ENCODE assay signal across 9 cellular contexts in genomic region chr16:20300312-20301097, GRCh38. TPM values are rescaled to one million over a fixed set of nuclear protein-coding genes. Genes with fewer than 3 reads are reported as not detected.
A peak's percentile ranks its signal among the peaks of the same experiment; 100 is the strongest.
DNase-seq lines count a peak whose midpoint lies in the region; ATAC-seq and TF ChIP-seq lines count a peak whose summit lies in the region.
"Had no signal": no experiment of that assay in that cellular context is flagged by ENCODE, and none has a peak within 500 bp of the region (broad histone marks: within the 10 kb centered on the region; RNA-seq: fewer than 3 reads in every experiment).

No MANE protein-coding gene starts in this region.

- H3K4me2 ChIP-seq in osteoblast (ENCODE audit: insufficient read depth, low read length): no peak overlapping the region

- H3K4me3 ChIP-seq in fibroblast of the aortic adventitia (ENCODE audit: low read depth, low read length) (no peak overlapping the region), osteoblast (ENCODE audit: insufficient read depth, low read length) (no peak overlapping the region)

- peak; percentile 56 for ATAC-seq in HG02763 (IDR thresholded peaks at IDR 0.05; ENCODE audit: unreplicated experiment)
- ATAC-seq in GM18502 (IDR thresholded peaks at IDR 0.05; ENCODE audit: poor library complexity, unreplicated experiment): no peak

- peak; percentile 40 to 62 for DNase-seq in NCI-H524 (lab: John Stamatoyannopoulos, UW)
- DNase-seq in NCI-H524 treated with DMSO at 0.1 percent for 48 hours (lab: John Stamatoyannopoulos, UW): no peak
- peak; percentile 73 for DNase-seq in NCI-H2227 treated with DMSO at 0.1 percent for 48 hours (lab: John Stamatoyannopoulos, UW)
- DNase-seq in activated CD4-positive, alpha-beta memory T cell treated with anti-CD3 and anti-CD28 coated beads for 36 hours: peak; percentile 52
- DNase-seq in fibroblast of the aortic adventitia (ENCODE audit: low read depth): peak; percentile 51
- peak; percentile 81 for DNase-seq in osteoblast (ENCODE audit: insufficient read length, low spot score, missing footprints)

- H3K4me1 ChIP-seq in osteoblast (ENCODE audit: insufficient read depth, low read length): no peaks in the 10 kb centered on the region

- intact Hi-C loops in activated CD4-positive, alpha-beta memory T cell treated with anti-CD3 and anti-CD28 coated beads for 36 hours (cut with micrococcal nuclease): loop anchor here (1.0 kb wide), 1 partner anchor 393 kb away; no protein-coding TSS in a partner anchor

- no peaks in the 10 kb centered on the region for H3K36me3 Mint-ChIP-seq in activated CD4-positive, alpha-beta memory T cell treated with anti-CD3 and anti-CD28 coated beads for 36 hours
- H3K36me3 Mint-ChIP-seq: CD4-positive, CD25-positive, alpha-beta regulatory T cell had no signal

- H3K9me3 Mint-ChIP-seq in activated CD4-positive, alpha-beta memory T cell treated with anti-CD3 and anti-CD28 coated beads for 36 hours: no peaks in the 10 kb centered on the region

- H3K27ac ChIP-seq in osteoblast (ENCODE audit: low read depth, low read length): no peak overlapping the region

- H3K27me3 ChIP-seq in osteoblast (ENCODE audit: insufficient read depth, low read length): no peaks in the 10 kb centered on the region

- H3K79me2 ChIP-seq in osteoblast (ENCODE audit: insufficient read depth, low read length): no peaks in the 10 kb centered on the region

- POLR2A ChIA-PET in activated CD4-positive, alpha-beta memory T cell treated with anti-CD3 and anti-CD28 coated beads for 36 hours (lab: Charles Lee): no interaction called here

- H3K4me3 Mint-ChIP-seq in activated CD4-positive, alpha-beta memory T cell treated with anti-CD3 and anti-CD28 coated beads for 36 hours: no peak overlapping the region
- H3K4me3 Mint-ChIP-seq: CD4-positive, CD25-positive, alpha-beta regulatory T cell had no signal

- peaks cover 4% of the 10 kb centered on the region for H3K27me3 Mint-ChIP-seq in activated CD4-positive, alpha-beta memory T cell treated with anti-CD3 and anti-CD28 coated beads for 36 hours

- H3K27ac Mint-ChIP-seq in activated CD4-positive, alpha-beta memory T cell treated with anti-CD3 and anti-CD28 coated beads for 36 hours: no peak overlapping the region
- H3K27ac Mint-ChIP-seq: CD4-positive, CD25-positive, alpha-beta regulatory T cell had no signal

- TF ChIP-seq CTCF in fibroblast of the aortic adventitia (IDR thresholded peaks at IDR 0.05; ENCODE audit: insufficient read depth, low read length) (peak; percentile 57), osteoblast (IDR thresholded peaks at IDR 0.05; ENCODE audit: extremely low read depth, low read depth, low read length) (peak; percentile 76)

- no peak overlapping the region for H2AFZ ChIP-seq in osteoblast (ENCODE audit: low read length)

- no peaks in the 10 kb centered on the region for H3K36me3 ChIP-seq in osteoblast (ENCODE audit: insufficient read depth, low read length)

- CTCF ChIA-PET in activated CD4-positive, alpha-beta memory T cell treated with anti-CD3 and anti-CD28 coated beads for 36 hours (lab: Charles Lee): interaction anchor here (0.6 to 6.0 kb wide), 20 partner anchors 8 to 401 kb away, joined by 3 to 64 read pairs (median 3); no protein-coding TSS in a partner anchor

- H3K9me3 ChIP-seq in osteoblast (ENCODE audit: low read depth, low read length): no peaks in the 10 kb centered on the region

- no peaks in the 10 kb centered on the region for H4K20me1 ChIP-seq in osteoblast (ENCODE audit: insufficient read depth, low read length)

- H3K4me1 Mint-ChIP-seq in activated CD4-positive, alpha-beta memory T cell treated with anti-CD3 and anti-CD28 coated beads for 36 hours (ENCODE audit: low read depth): no peaks in the 10 kb centered on the region
- H3K4me1 Mint-ChIP-seq: CD4-positive, CD25-positive, alpha-beta regulatory T cell had no signal

RNA-seq across cellular contexts. Expression of gene GP2, which starts 26.8 kb away (rescaled TPM):
- not detected for total RNA-seq in activated CD4-positive, alpha-beta memory T cell treated with anti-CD3 and anti-CD28 coated beads for 36 hours
- total RNA-seq in fibroblast of the aortic adventitia (ENCODE audit: low replicate concordance): not detected in 2 replicates
- total RNA-seq in osteoblast: not detected in 2 replicates
- total RNA-seq: CD4-positive, CD25-positive, alpha-beta regulatory T cell had no signal

RNA-seq across cellular contexts. Expression of gene UMOD, which starts 52.0 kb away (rescaled TPM):
- not detected for total RNA-seq in activated CD4-positive, alpha-beta memory T cell treated with anti-CD3 and anti-CD28 coated beads for 36 hours
- total RNA-seq in fibroblast of the aortic adventitia (ENCODE audit: low replicate concordance): not detected in 2 replicates
- not detected in 2 replicates for total RNA-seq in osteoblast
- total RNA-seq: CD4-positive, CD25-positive, alpha-beta regulatory T cell had no signal
